In the genomic region with DNA sequence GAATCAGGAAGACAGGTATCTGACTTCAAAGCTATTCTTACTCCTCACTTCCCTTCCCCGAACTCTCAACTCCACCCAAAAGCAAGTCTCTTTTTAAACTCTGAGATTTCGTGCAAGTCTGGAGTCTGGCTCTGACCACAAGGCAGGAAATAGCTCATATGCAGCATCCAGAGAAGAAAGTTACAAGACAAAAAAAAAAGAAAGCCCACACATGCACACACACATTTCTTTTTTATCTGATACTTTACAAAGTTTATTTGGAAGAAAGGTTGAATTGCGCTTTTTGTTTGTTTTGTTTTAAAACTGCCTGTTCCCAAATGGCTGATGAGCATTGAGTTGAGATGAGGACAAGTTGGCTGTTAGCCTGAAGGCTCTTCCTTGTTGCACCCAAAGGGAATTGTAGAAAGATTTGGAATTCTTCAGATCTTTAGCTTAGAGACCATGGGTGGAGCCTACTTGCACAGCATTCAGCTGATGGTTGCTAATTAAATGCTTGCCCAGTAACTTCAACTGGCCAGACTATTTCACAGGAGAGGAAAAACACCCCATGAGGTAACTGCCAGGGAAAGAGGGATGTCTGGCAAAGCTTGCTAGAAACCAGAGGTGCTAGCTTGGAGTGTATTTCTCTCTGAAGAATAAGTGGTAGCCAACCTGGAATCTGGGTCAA, we compare ENCODE assay signal across 9 cellular contexts.
DNase-seq lines count a peak whose midpoint lies in the region; ATAC-seq and TF ChIP-seq lines count a peak whose summit lies in the region.
"Had no signal": no experiment of that assay in that cellular context is flagged by ENCODE, and none has a peak within 500 bp of the region (broad histone marks: within the 10 kb centered on the region; RNA-seq: fewer than 3 reads in every experiment).

No MANE protein-coding gene starts in this region.

- H3K27ac Mint-ChIP-seq in activated naive CD4-positive, alpha-beta T cell treated with anti-CD3 and anti-CD28 coated beads for 36 hours, result peak overlapping the region; percentile 91
- no peak overlapping the region for H3K27ac Mint-ChIP-seq in memory B cell
- H3K27ac Mint-ChIP-seq: IgD-negative memory B cell had no signal

- H3K27me3 Mint-ChIP-seq in activated naive CD4-positive, alpha-beta T cell treated with anti-CD3 and anti-CD28 coated beads for 36 hours (ENCODE audit: low read depth), result no peaks in the 10 kb centered on the region
- peaks cover 3% of the 10 kb centered on the region for H3K27me3 Mint-ChIP-seq in memory B cell

- no peak for TF ChIP-seq CTCF in GM20000 (IDR thresholded peaks at IDR 0.05; ENCODE audit: extremely low read depth, missing control alignments)

- H3K36me3 Mint-ChIP-seq in activated naive CD4-positive, alpha-beta T cell treated with anti-CD3 and anti-CD28 coated beads for 36 hours (ENCODE audit: low read depth), result peaks cover 5% of the 10 kb centered on the region
- H3K36me3 Mint-ChIP-seq in memory B cell, result no peaks in the 10 kb centered on the region
- H3K36me3 Mint-ChIP-seq: IgD-negative memory B cell had no signal

- H3K4me1 Mint-ChIP-seq in activated naive CD4-positive, alpha-beta T cell treated with anti-CD3 and anti-CD28 coated beads for 36 hours (ENCODE audit: low read depth), result peaks cover 46% of the 10 kb centered on the region
- H3K4me1 Mint-ChIP-seq in memory B cell, result peaks cover 6% of the 10 kb centered on the region

- peaks cover 7% of the 10 kb centered on the region for H3K9me3 Mint-ChIP-seq in activated naive CD4-positive, alpha-beta T cell treated with anti-CD3 and anti-CD28 coated beads for 36 hours
- no peaks in the 10 kb centered on the region for H3K9me3 Mint-ChIP-seq in memory B cell
- H3K9me3 Mint-ChIP-seq: IgD-negative memory B cell had no signal

- ATAC-seq in HG03520 (IDR thresholded peaks at IDR 0.05; ENCODE audit: unreplicated experiment) (peak; percentile 99), memory B cell (ENCODE audit: low read depth) (peak; percentile 44)

- intact Hi-C loops in activated naive CD4-positive, alpha-beta T cell treated with anti-CD3 and anti-CD28 coated beads for 36 hours (cut with micrococcal nuclease), result loop anchor here (1.0 to 10.0 kb wide), 7 partner anchors 17 to 1766 kb away; a partner anchor contains a TSS

- H3K4me3 Mint-ChIP-seq in activated naive CD4-positive, alpha-beta T cell treated with anti-CD3 and anti-CD28 coated beads for 36 hours, result peak overlapping the region; percentile 46
- H3K4me3 Mint-ChIP-seq in memory B cell, result no peak overlapping the region

- CTCF ChIA-PET in activated naive CD4-positive, alpha-beta T cell treated with anti-CD3 and anti-CD28 coated beads for 36 hours (lab: Charles Lee), result interaction anchor here (0.6 to 1.0 kb wide), 2 partner anchors 14 to 350 kb away, joined by 3 to 4 read pairs; no protein-coding TSS in a partner anchor

- DNase-seq in Daoy (ENCODE audit: low read depth), result peak; percentile 74
- peak; percentile 42 for DNase-seq in GM20000 (ENCODE audit: low spot score)
- peak; percentile 68 for DNase-seq in activated naive CD4-positive, alpha-beta T cell treated with anti-CD3 and anti-CD28 coated beads for 36 hours
- no peak for DNase-seq in memory B cell (ENCODE audit: low spot score in 2 of 2)
- DNase-seq in hippocampal formation (lab: John Stamatoyannopoulos, UW), result no peak
- no peak for DNase-seq in HuH-7.5 (ENCODE audit: low spot score)
- DNase-seq in HK-2 (ENCODE audit: unreplicated experiment), result no peak

Comparison
In these comparisons a context has a peak if more than half of its experiments do, and no peak if none do; other contexts are left out.
1. DNase-seq: peak in Daoy (single experiment), GM20000 (single experiment) and activated naive CD4-positive, alpha-beta T cell treated with anti-CD3 and anti-CD28 coated beads for 36 hours (single experiment); none in memory B cell (0 of 2), hippocampal formation (0 of 2), HuH-7.5 (single experiment) and HK-2 (single experiment).